Comparison of ENCODE assay signal across 27 cellular contexts in genomic region chr16:25416002-25416401, GRCh38.
"Had no signal": no experiment of that assay in that cellular context is flagged by ENCODE, and none has a peak within 500 bp of the region (broad histone marks: within the 10 kb centered on the region; RNA-seq: fewer than 3 reads in every experiment).

No MANE protein-coding gene starts in this region.

- H3K9me3 ChIP-seq: stomach, suprapubic skin, testis, thoracic aorta, thyroid gland, tibial artery, tibial nerve, transverse colon, upper lobe of left lung, upper lobe of right lung, uterus, vagina had no signal

- H3K4me1 ChIP-seq: stomach, suprapubic skin, testis, thyroid gland, tibial artery, tibial nerve, transverse colon, upper lobe of left lung, upper lobe of right lung, uterus had no signal

- ATAC-seq: stimulated activated effector memory CD8-positive, alpha-beta T cell treated with anti-CD3 and anti-CD28 coated beads, Interleukin-12 subunit alpha, Interleukin-12 subunit beta, amount 100 ng/mL, for 72 hours; stimulated activated memory B cell treated with anti-CD40 and anti-IgM and Interleukin-4, amounts not matched to agents 10 μg/mL and 1 μg/mL and 100 μg/mL, for 72 hours; stimulated activated naive B cell treated with anti-CD40 and anti-IgM and Interleukin-4, amounts not matched to agents 10 μg/mL and 1 μg/mL and 100 μg/mL, for 72 hours; stimulated activated naive CD8-positive, alpha-beta T cell treated with anti-CD3 and anti-CD28 coated beads, Interleukin-15, amount 100 ng/mL, for 72 hours; stimulated activated naive CD8-positive, alpha-beta T cell treated with anti-CD3 and anti-CD28 coated beads, Interleukin-15, Interleukin-2, amounts not matched to agents 100 U/mL and 50 U/mL, for 24 hours; upper lobe of right lung had no signal

- H3K27ac ChIP-seq: stomach, suprapubic skin, testis, thoracic aorta, thyroid gland, tibial artery, tibial nerve, transverse colon, upper lobe of left lung, upper lobe of right lung, uterus, vagina had no signal

- H3K36me3 ChIP-seq: stomach, suprapubic skin, thoracic aorta, thyroid gland, tibial artery, tibial nerve, transverse colon, upper lobe of left lung, upper lobe of right lung, uterus, vagina had no signal

- H3K27me3 ChIP-seq: stomach, suprapubic skin, testis, thyroid gland, tibial artery, tibial nerve, transverse colon, upper lobe of left lung, upper lobe of right lung, uterus, vagina had no signal

- DNase-seq: stimulated activated CD4-positive, alpha-beta T cell treated with anti-CD3 and anti-CD28 coated beads, Interleukin-2, amount 100 ng/mL, for 48 hours; stimulated activated CD4-positive, alpha-beta T cell treated with anti-CD3 and anti-CD28 coated beads, Interleukin-4, amount 100 ng/mL, for 1 hour; stimulated activated CD4-positive, alpha-beta T cell treated with anti-CD3 and anti-CD28 coated beads, Interleukin-4, amount 100 ng/mL, for 24 hours; stimulated activated CD4-positive, alpha-beta T cell treated with anti-CD3 and anti-CD28 coated beads, Interleukin-4, amount 100 ng/mL, for 4 hours; stimulated activated CD8-positive, alpha-beta memory T cell treated with anti-CD3 and anti-CD28 coated beads, Interleukin-4, amount 100 ng/mL, for 48 hours; stimulated activated naive B cell treated with anti-CD40 and anti-IgM and Interleukin-4, amounts not matched to agents 10 μg/mL and 1 μg/mL and 100 μg/mL, for 72 hours; stimulated activated naive CD4-positive, alpha-beta T cell; stimulated activated naive CD4-positive, alpha-beta T cell treated with Interleukin-2 at 50 U/mL for 16 hours; stimulated activated naive CD8-positive, alpha-beta T cell treated with anti-CD3 and anti-CD28 coated beads, Interleukin-15, amount 100 ng/mL, for 72 hours; stimulated activated naive CD8-positive, alpha-beta T cell treated with anti-CD3 and anti-CD28 coated beads, Interleukin-15, Interleukin-2, amounts not matched to agents 100 U/mL and 50 U/mL, for 24 hours; stomach; substantia nigra; testis; thyroid gland; tibial artery; transverse colon; trophoblast cell; upper lobe of left lung; upper lobe of right lung; uterus had no signal

- H3K4me3 ChIP-seq: stomach, suprapubic skin, testis, thoracic aorta, thyroid gland, tibial artery, tibial nerve, transverse colon, upper lobe of left lung, upper lobe of right lung, uterus, vagina had no signal

- FAIRE-seq: urothelium cell line had no signal
